Comparison of ENCODE assay signal across 14 cellular contexts in the genomic region with DNA sequence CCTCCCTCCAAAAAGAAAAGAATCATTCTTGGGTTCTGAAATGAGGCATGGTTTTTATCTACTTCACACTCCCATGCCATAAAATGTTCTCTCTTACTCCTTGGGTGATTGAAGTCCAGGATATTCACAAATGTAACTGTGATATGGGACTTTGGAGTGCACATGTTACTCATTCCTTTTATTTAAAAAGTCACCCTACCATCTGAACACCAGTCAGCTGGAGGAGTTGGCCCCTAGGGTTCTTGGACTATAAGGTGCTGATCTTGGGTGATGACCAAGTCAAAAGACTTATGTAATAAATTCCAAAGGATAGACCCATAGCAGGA.
A peak's percentile ranks its signal among the peaks of the same experiment; 100 is the strongest.
DNase-seq lines count a peak whose midpoint lies in the region; ATAC-seq and TF ChIP-seq lines count a peak whose summit lies in the region.
"Had no signal": no experiment of that assay in that cellular context is flagged by ENCODE, and none has a peak within 500 bp of the region (broad histone marks: within the 10 kb centered on the region; RNA-seq: fewer than 3 reads in every experiment).

No MANE protein-coding gene starts in this region.

- no peak overlapping the region for H2AK5ac ChIP-seq in IMR-90 (ENCODE audit: low read depth, low read length)

- peaks cover 19% of the 10 kb centered on the region for H3K9me1 ChIP-seq in IMR-90 (ENCODE audit: insufficient read depth, low read length)

- no peak overlapping the region for H2BK15ac ChIP-seq in IMR-90 (ENCODE audit: low read depth, low read length)

- H3K14ac ChIP-seq in IMR-90 (replicated peaks; ENCODE audit: low read depth, low read length), result no peak overlapping the region; the same call in 1 of the 2 replicates

- no peaks in the 10 kb centered on the region for H3K4me1 ChIP-seq in CD4-positive, CD25-positive, alpha-beta regulatory T cell (ENCODE audit: control insufficient read depth, insufficient read depth, low read length, poor library complexity, severe bottlenecking)
- H3K4me1 ChIP-seq in IMR-90 (ENCODE audit: control insufficient read depth, insufficient read depth, low read length) (peaks cover 23% of the 10 kb centered on the region), foreskin keratinocyte (peaks cover 43% of the 10 kb centered on the region), psoas muscle (peaks cover 71% of the 10 kb centered on the region)

- H3K27me3 ChIP-seq in CD4-positive, CD25-positive, alpha-beta regulatory T cell (ENCODE audit: control insufficient read depth, insufficient read depth, low read length), result no peaks in the 10 kb centered on the region
- H3K27me3 ChIP-seq in IMR-90 (ENCODE audit: control insufficient read depth, insufficient read depth, low read length) (no peaks in the 10 kb centered on the region), foreskin keratinocyte (no peaks in the 10 kb centered on the region), psoas muscle (ENCODE audit: insufficient read depth in 3 of 3, low read length in 2 of 3) (no peaks in the 10 kb centered on the region)
- H3K27me3 ChIP-seq: gastroesophageal sphincter had no signal

- no peak overlapping the region for H3K9ac ChIP-seq in IMR-90 (ENCODE audit: low read depth, low read length)

- dilution Hi-C loops in IMR-90 (cut with HindIII; ENCODE audit: low sequenced_read_pairs, unreplicated experiment), result no loop called here

- H4K5ac ChIP-seq in IMR-90 (ENCODE audit: low read depth, low read length), result no peak overlapping the region

- no peak overlapping the region; a peak in 1 of 4 replicates for H4K8ac ChIP-seq in IMR-90 (ENCODE audit: low read depth in 2 of 2, low read length in 2 of 2)

- peaks cover 64% of the 10 kb centered on the region for H3K36me3 Mint-ChIP-seq in CD4-positive, CD25-positive, alpha-beta regulatory T cell
- H3K36me3 Mint-ChIP-seq in stimulated activated naive B cell treated with anti-CD40 and anti-IgM and Interleukin-4, amounts not matched to agents 10 μg/mL and 1 μg/mL and 100 μg/mL, for 72 hours, result peaks cover 43 to 64% of the 10 kb centered on the region in 2 donors

- TF ChIP-seq CTCF in IMR-90 (conservative IDR thresholded peaks at IDR 0.05; ENCODE audit: low read depth, low read length), result no peak
- no peak for TF ChIP-seq CTCF in foreskin keratinocyte (conservative IDR thresholded peaks at IDR 0.05)
- TF ChIP-seq CTCF in psoas muscle (IDR thresholded peaks at IDR 0.05), result no peak
- no peak for TF ChIP-seq CTCF in lower leg skin (IDR thresholded peaks at IDR 0.05)
- TF ChIP-seq CTCF in foreskin fibroblast (IDR thresholded peaks at IDR 0.05; ENCODE audit: low read depth, low read length), result no peak

- in situ Hi-C loops in IMR-90 (cut with MboI; ENCODE audit: low sequenced_read_pairs), result no loop called here

- no peak overlapping the region for H4K91ac ChIP-seq in IMR-90 (ENCODE audit: insufficient read depth, low read depth, low read length)

- H4K20me1 ChIP-seq in IMR-90 (ENCODE audit: insufficient read depth, low read length), result peaks cover 45% of the 10 kb centered on the region

- no TSS peak for BruUV-seq in IMR-90 (replicated peaks; lab: Mats Ljungman, UMichigan)

- H3K56ac ChIP-seq in IMR-90 (ENCODE audit: extremely low read depth, insufficient read depth, low read length), result no peak overlapping the region

- H3K27ac ChIP-seq in CD4-positive, CD25-positive, alpha-beta regulatory T cell (ENCODE audit: insufficient read depth, low read length, poor library complexity, severe bottlenecking), result no peak overlapping the region
- H3K27ac ChIP-seq in IMR-90 (ENCODE audit: insufficient read depth, low read length) (no peak overlapping the region), foreskin keratinocyte (peak overlapping the region; percentile 4), psoas muscle (peak overlapping the region; percentile 75)
- H3K27ac ChIP-seq: cardiac muscle cell, gastroesophageal sphincter, thoracic aorta had no signal

- intact Hi-C loops in IMR-90 (cut with micrococcal nuclease) (no loop called here), psoas muscle (cut with DNase I) (loop anchor here (5.0 kb wide), 3 partner anchors 40 to 90 kb away; no protein-coding TSS in a partner anchor), lower leg skin (cut with DNase I; ENCODE audit: low total_unique reads) (no loop called here)

- DNase-seq in CD4-positive, CD25-positive, alpha-beta regulatory T cell, result no peak
- DNase-seq in IMR-90 (no peak), foreskin keratinocyte (no peak), psoas muscle (no peak), lower leg skin (ENCODE audit: low spot score in 2 of 2) (no peak), foreskin fibroblast (no peak)
- no peak for DNase-seq in stimulated activated naive B cell treated with anti-CD40 and anti-IgM and Interleukin-4, amounts not matched to agents 10 μg/mL and 1 μg/mL and 100 μg/mL, for 72 hours
- DNase-seq: activated naive CD4-positive, alpha-beta T cell treated with anti-CD3 and anti-CD28 coated beads, Interleukin-2, amount 10 ng/mL, durations not matched to agents 7 days and 5 days; AML-193; NCI-H187 treated with DMSO at 0.1 percent for 48 hours had no signal

- CTCF ChIA-PET in IMR-90 (lab: Yijun Ruan, JAX), result interaction anchor here (0.7 to 2.2 kb wide), 2 partner anchors 52 to 1043 kb away, joined by 4 to 7 read pairs; no protein-coding TSS in a partner anchor

- H3K9me3 Mint-ChIP-seq in CD4-positive, CD25-positive, alpha-beta regulatory T cell, result peaks cover 0 to 3% (median 0%) of the 10 kb centered on the region in 7 donors
- no peaks in the 10 kb centered on the region for H3K9me3 Mint-ChIP-seq in stimulated activated naive B cell treated with anti-CD40 and anti-IgM and Interleukin-4, amounts not matched to agents 10 μg/mL and 1 μg/mL and 100 μg/mL, for 72 hours
- H3K9me3 Mint-ChIP-seq: activated naive CD4-positive, alpha-beta T cell treated with anti-CD3 and anti-CD28 coated beads, Interleukin-2, amount 10 ng/mL, durations not matched to agents 7 days and 5 days had no signal

- peaks cover 3 to 9% (median 4%) of the 10 kb centered on the region in 4 donors for H3K4me1 Mint-ChIP-seq in CD4-positive, CD25-positive, alpha-beta regulatory T cell
- H3K4me1 Mint-ChIP-seq in stimulated activated naive B cell treated with anti-CD40 and anti-IgM and Interleukin-4, amounts not matched to agents 10 μg/mL and 1 μg/mL and 100 μg/mL, for 72 hours, result peaks cover 0 to 6% of the 10 kb centered on the region in 2 donors

- peak overlapping the region in 2 of 3 donors; percentile 26 to 29 for H3K27ac Mint-ChIP-seq in CD4-positive, CD25-positive, alpha-beta regulatory T cell
- no peak overlapping the region for H3K27ac Mint-ChIP-seq in stimulated activated naive B cell treated with anti-CD40 and anti-IgM and Interleukin-4, amounts not matched to agents 10 μg/mL and 1 μg/mL and 100 μg/mL, for 72 hours
- H3K27ac Mint-ChIP-seq: activated naive CD4-positive, alpha-beta T cell treated with anti-CD3 and anti-CD28 coated beads, Interleukin-2, amount 10 ng/mL, durations not matched to agents 7 days and 5 days had no signal

- H2BK20ac ChIP-seq in IMR-90 (ENCODE audit: low read depth, low read length), result no peak overlapping the region

- H3K4me3 Mint-ChIP-seq in CD4-positive, CD25-positive, alpha-beta regulatory T cell, result no peak overlapping the region
- no peak overlapping the region for H3K4me3 Mint-ChIP-seq in stimulated activated naive B cell treated with anti-CD40 and anti-IgM and Interleukin-4, amounts not matched to agents 10 μg/mL and 1 μg/mL and 100 μg/mL, for 72 hours
- H3K4me3 Mint-ChIP-seq: activated naive CD4-positive, alpha-beta T cell treated with anti-CD3 and anti-CD28 coated beads, Interleukin-2, amount 10 ng/mL, durations not matched to agents 7 days and 5 days had no signal

- no peak overlapping the region for H3K4me3 ChIP-seq in CD4-positive, CD25-positive, alpha-beta regulatory T cell (ENCODE audit: low read depth, low read length)
- no peak overlapping the region for H3K4me3 ChIP-seq in IMR-90 (ENCODE audit: insufficient read depth, low read depth, low read length)
- no peak overlapping the region for H3K4me3 ChIP-seq in psoas muscle
- H3K4me3 ChIP-seq in lower leg skin (ENCODE audit: low read depth, poor library complexity, severe bottlenecking), result no peak overlapping the region
- no peak overlapping the region for H3K4me3 ChIP-seq in foreskin fibroblast (ENCODE audit: low read depth in 1 of 2, low read length in 2 of 2)
- H3K4me3 ChIP-seq: cardiac muscle cell, gastroesophageal sphincter, thoracic aorta had no signal

- no peak overlapping the region for H3K4me2 ChIP-seq in IMR-90 (ENCODE audit: low read depth, low read length)

- no peaks in the 10 kb centered on the region for H3K27me3 Mint-ChIP-seq in CD4-positive, CD25-positive, alpha-beta regulatory T cell
- H3K27me3 Mint-ChIP-seq in stimulated activated naive B cell treated with anti-CD40 and anti-IgM and Interleukin-4, amounts not matched to agents 10 μg/mL and 1 μg/mL and 100 μg/mL, for 72 hours, result no peaks in the 10 kb centered on the region
- H3K27me3 Mint-ChIP-seq: activated naive CD4-positive, alpha-beta T cell treated with anti-CD3 and anti-CD28 coated beads, Interleukin-2, amount 10 ng/mL, durations not matched to agents 7 days and 5 days had no signal

- peaks cover 44 to 91% of the 10 kb centered on the region in 2 experiments for H3K79me1 ChIP-seq in IMR-90 (ENCODE audit: low read depth in 1 of 2, low read length in 2 of 2)

- H2BK120ac ChIP-seq in IMR-90 (ENCODE audit: low read depth, low read length), result no peak overlapping the region

- POLR2A ChIA-PET in IMR-90 (lab: Charles Lee; ENCODE audit: unreplicated experiment), result no interaction called here

- no peak for TF ChIP-seq RAD21 in IMR-90 (IDR thresholded peaks at IDR 0.05; ENCODE audit: low read length)

- H3K9me3 ChIP-seq in CD4-positive, CD25-positive, alpha-beta regulatory T cell (ENCODE audit: control insufficient read depth in 2 of 2, low read length in 2 of 2), result no peaks in the 10 kb centered on the region
- H3K9me3 ChIP-seq in IMR-90 (ENCODE audit: control insufficient read depth, insufficient read depth, low read length) (no peaks in the 10 kb centered on the region), psoas muscle (no peaks in the 10 kb centered on the region)
- H3K9me3 ChIP-seq: gastroesophageal sphincter, thoracic aorta had no signal

- ATAC-seq in CD4-positive, CD25-positive, alpha-beta regulatory T cell (ENCODE audit: low read depth in 2 of 2), result no peak
- ATAC-seq in IMR-90 (ENCODE audit: low read depth), result no peak
- no peak for ATAC-seq in foreskin keratinocyte
- ATAC-seq in psoas muscle, result no peak
- no peak for ATAC-seq in HG03520 (IDR thresholded peaks at IDR 0.05; ENCODE audit: unreplicated experiment)
- ATAC-seq in stimulated activated naive B cell treated with anti-CD40 and anti-IgM and Interleukin-4, amounts not matched to agents 10 μg/mL and 1 μg/mL and 100 μg/mL, for 72 hours (replicated peaks), result no peak
- ATAC-seq: gastroesophageal sphincter had no signal

- H3K23ac ChIP-seq in IMR-90 (ENCODE audit: low read depth, low read length), result peak overlapping the region; percentile 56; the same call in 1 of the 2 replicates

- TF ChIP-seq POLR2A in IMR-90 (IDR thresholded peaks at IDR 0.05; ENCODE audit: low read depth, low read length) (no peak), lower leg skin (IDR thresholded peaks at IDR 0.05) (no peak)

- H3K4ac ChIP-seq in IMR-90 (ENCODE audit: low read depth, low read length), result 0 out of 2 replicates have a peak overlapping the region, but pooled peaks have one; percentile 9

- H2BK5ac ChIP-seq in IMR-90 (ENCODE audit: low read depth, low read length, poor library complexity, severe bottlenecking), result peak overlapping the region; percentile 28

- peaks cover 88% of the 10 kb centered on the region for H3K36me3 ChIP-seq in CD4-positive, CD25-positive, alpha-beta regulatory T cell (ENCODE audit: control insufficient read depth, insufficient read depth, low read length)
- H3K36me3 ChIP-seq in IMR-90 (ENCODE audit: control insufficient read depth, insufficient read depth, low read length), result peaks cover 48% of the 10 kb centered on the region
- H3K36me3 ChIP-seq in psoas muscle (ENCODE audit: insufficient read depth in 1 of 2, low read depth in 1 of 2), result peaks cover 10 to 79% of the 10 kb centered on the region in 2 donors
- H3K36me3 ChIP-seq: cardiac muscle cell, gastroesophageal sphincter, thoracic aorta had no signal

- H3K18ac ChIP-seq in IMR-90 (ENCODE audit: low read depth, low read length), result no peak overlapping the region

- H2AK9ac ChIP-seq in IMR-90 (replicated peaks; ENCODE audit: low read depth, low read length, poor library complexity), result no peak overlapping the region

- no peak overlapping the region for H2AFZ ChIP-seq in IMR-90 (replicated peaks; ENCODE audit: low read length, poor library complexity)

Comparison
In these comparisons a context has a peak if more than half of its experiments do, and no peak if none do; other contexts are left out.
1. H3K27ac ChIP-seq: peak in foreskin keratinocyte (single experiment) and psoas muscle (single experiment); none in CD4-positive, CD25-positive, alpha-beta regulatory T cell (single experiment) and IMR-90 (single experiment).
2. intact Hi-C loops: an anchor here in psoas muscle (5.0 kb wide); none called in IMR-90 and lower leg skin.